In genomic region chr3:138862531-138862923, GRCh38 we compare ENCODE assay signal across 1 cellular context.
TF ChIP-seq lines count a peak whose summit lies in the region.

No MANE protein-coding gene starts in this region.

TF ChIP-seq in HCT116, 20 proteins besides CTCF, POLR2A, EP300 and RAD21 (continued from another document):
- no peak for TF ChIP-seq REST (IDR thresholded peaks at IDR 0.05; ENCODE audit: low read depth)
- TF ChIP-seq CEBPB (IDR thresholded peaks at IDR 0.05; ENCODE audit: low read depth): no peak
- 0 out of 2 replicates have a peak, but pooled peaks have one; percentile 8 for TF ChIP-seq CBX3 (IDR thresholded peaks at IDR 0.05; ENCODE audit: low read depth)
